ENCODE assay signal across 12 cellular contexts in genomic region chr3:85081191-85081895, GRCh38.
DNase-seq lines count a peak whose midpoint lies in the region; ATAC-seq, FAIRE-seq and TF ChIP-seq lines count a peak whose summit lies in the region.
"Had no signal": no experiment of that assay in that cellular context is flagged by ENCODE, and none has a peak within 500 bp of the region (broad histone marks: within the 10 kb centered on the region; RNA-seq: fewer than 3 reads in every experiment).

No MANE protein-coding gene starts in this region.

- H3K4me3 ChIP-seq in A549, result no peak overlapping the region

- no peak overlapping the region for H3K4me2 ChIP-seq in A549

- H3K9me3 ChIP-seq in A549, result no peaks in the 10 kb centered on the region

- H3K4me3 Mint-ChIP-seq in T-helper 2 cell treated with Interferon-gamma antibody and Interleukin-4, amounts not matched to agents 5 μg/mL and 100 μg/mL, for 36 hours, result no peak overlapping the region
- H3K4me3 Mint-ChIP-seq: brain had no signal

- CTCF ChIA-PET in A549 (lab: Yijun Ruan, JAX), result no interaction called here

- H3K9me3 Mint-ChIP-seq in T-helper 2 cell treated with Interferon-gamma antibody and Interleukin-4, amounts not matched to agents 5 μg/mL and 100 μg/mL, for 36 hours, result peaks cover 13% of the 10 kb centered on the region
- peaks cover 0 to 5% of the 10 kb centered on the region in 2 donors for H3K9me3 Mint-ChIP-seq in activated naive CD4-positive, alpha-beta T cell treated with anti-CD3 and anti-CD28 coated beads, Interleukin-2, amount 50 U/mL, for 72 hours
- H3K9me3 Mint-ChIP-seq: brain had no signal

- TF ChIP-seq CTCF in A549 (IDR thresholded peaks at IDR 0.05), result no peak

- H3K27ac Mint-ChIP-seq in T-helper 2 cell treated with Interferon-gamma antibody and Interleukin-4, amounts not matched to agents 5 μg/mL and 100 μg/mL, for 36 hours, result no peak overlapping the region
- no peak overlapping the region for H3K27ac Mint-ChIP-seq in activated naive CD4-positive, alpha-beta T cell treated with anti-CD3 and anti-CD28 coated beads, Interleukin-2, amount 50 U/mL, for 72 hours

- no peak for TF ChIP-seq RAD21 in A549 (conservative IDR thresholded peaks at IDR 0.05 in 1 of 2, IDR thresholded peaks at IDR 0.05 in 1 of 2)

- H3K4me1 Mint-ChIP-seq in T-helper 2 cell treated with Interferon-gamma antibody and Interleukin-4, amounts not matched to agents 5 μg/mL and 100 μg/mL, for 36 hours (ENCODE audit: low read depth), result no peaks in the 10 kb centered on the region

- H3K27me3 Mint-ChIP-seq in T-helper 2 cell treated with Interferon-gamma antibody and Interleukin-4, amounts not matched to agents 5 μg/mL and 100 μg/mL, for 36 hours (ENCODE audit: low read depth), result no peaks in the 10 kb centered on the region

- H3K36me3 Mint-ChIP-seq in T-helper 2 cell treated with Interferon-gamma antibody and Interleukin-4, amounts not matched to agents 5 μg/mL and 100 μg/mL, for 36 hours (ENCODE audit: low read depth), result no peaks in the 10 kb centered on the region
- H3K36me3 Mint-ChIP-seq in activated naive CD4-positive, alpha-beta T cell treated with anti-CD3 and anti-CD28 coated beads, Interleukin-2, amount 50 U/mL, for 72 hours, result no peaks in the 10 kb centered on the region
- H3K36me3 Mint-ChIP-seq: brain had no signal

- TF ChIP-seq EP300 in A549 (IDR thresholded peaks at IDR 0.05), result no peak

- WGBS in A549 (ENCODE audit: missing lambda C conversion rate), result 12% methylated on average over 8 of the region's 8 CpGs

- no peaks in the 10 kb centered on the region for H3K4me1 ChIP-seq in A549

- POLR2A ChIA-PET in A549 (lab: Yijun Ruan, JAX), result no interaction called here

- no peak for TF ChIP-seq POLR2A in A549 (IDR thresholded peaks at IDR 0.05; ENCODE audit: low read length)

- DNase-seq in A549 (ENCODE audit: low read depth in 1 of 2, low spot score in 1 of 2) (peak in 1 of 2 experiments; percentile 65), HT-29 (ENCODE audit: low spot score) (peak; percentile 0), cerebellum (ENCODE audit: low spot score) (peak; percentile 63), midbrain (lab: John Stamatoyannopoulos, UW) (peak; percentile 42)
- no peak for DNase-seq in T-helper 2 cell treated with Interferon-gamma antibody and Interleukin-4, amounts not matched to agents 5 μg/mL and 100 μg/mL, for 36 hours (ENCODE audit: low spot score)
- DNase-seq in activated naive CD4-positive, alpha-beta T cell treated with anti-CD3 and anti-CD28 coated beads, Interleukin-2, amount 50 U/mL, for 72 hours (ENCODE audit: low spot score in 2 of 2), result no peak
- DNase-seq: NCI-H526 treated with DMSO at 0.1 percent for 48 hours, small intestine had no signal

- FAIRE-seq in A549 (lab: Jason Lieb, UNC), result no peak
- FAIRE-seq: GM18507 had no signal

- ATAC-seq in A549, result peak; percentile 76 to 94; a peak in 5 of 6 replicates
- no peak for ATAC-seq in HG02852 (IDR thresholded peaks at IDR 0.05; ENCODE audit: unreplicated experiment)
- ATAC-seq in HG03139 (IDR thresholded peaks at IDR 0.05; ENCODE audit: unreplicated experiment), result no peak
- no peak for ATAC-seq in activated naive CD4-positive, alpha-beta T cell treated with anti-CD3 and anti-CD28 coated beads, Interleukin-2, amount 50 U/mL, for 72 hours

- H3K27ac ChIP-seq in A549, result no peak overlapping the region

TF ChIP-seq in A549, 52 proteins besides CTCF, POLR2A, EP300 and RAD21:
- TF ChIP-seq HOXA7 (CRISPR knock-in tag; IDR thresholded peaks at IDR 0.05), result no peak
- TF ChIP-seq KDM5A (IDR thresholded peaks at IDR 0.05), result no peak
- TF ChIP-seq RARB (CRISPR knock-in tag; IDR thresholded peaks at IDR 0.05), result no peak
- 0 out of 4 replicates have a peak, but pooled peaks of 1 of the 2 experiments have one; percentile 23 for TF ChIP-seq CEBPB (IDR thresholded peaks at IDR 0.05)
- no peak for TF ChIP-seq ZFP36 (IDR thresholded peaks at IDR 0.05; ENCODE audit: borderline replicate concordance, partially characterized antibody)
- TF ChIP-seq HDAC2 (IDR thresholded peaks at IDR 0.05), result no peak
- no peak for TF ChIP-seq ZC3H11A (IDR thresholded peaks at IDR 0.05)

Comparison
In these comparisons a context has a peak if more than half of its experiments do, and no peak if none do; other contexts are left out.
1. ATAC-seq: peak in A549 (2 of 2); none in HG02852 (single experiment), HG03139 (single experiment) and activated naive CD4-positive, alpha-beta T cell treated with anti-CD3 and anti-CD28 coated beads, Interleukin-2, amount 50 U/mL, for 72 hours (0 of 2).
2. DNase-seq: peak in HT-29 (single experiment), cerebellum (single experiment) and midbrain (single experiment); none in T-helper 2 cell treated with Interferon-gamma antibody and Interleukin-4, amounts not matched to agents 5 μg/mL and 100 μg/mL, for 36 hours (single experiment) and activated naive CD4-positive, alpha-beta T cell treated with anti-CD3 and anti-CD28 coated beads, Interleukin-2, amount 50 U/mL, for 72 hours (0 of 2).